Comparison of ENCODE assay signal across 16 cellular contexts in genomic region chr6:90231308-90231707, GRCh38.
DNase-seq lines count a peak whose midpoint lies in the region; ATAC-seq and TF ChIP-seq lines count a peak whose summit lies in the region.
"Had no signal": no experiment of that assay in that cellular context is flagged by ENCODE, and none has a peak within 500 bp of the region (broad histone marks: within the 10 kb centered on the region; RNA-seq: fewer than 3 reads in every experiment).

No MANE protein-coding gene starts in this region.

- 68 to 70% methylated on average over 2 of the region's 2 CpGs for WGBS in body of pancreas, 2 donors
- WGBS in tibial nerve, 2 donors = 55 to 60% methylated on average over 2 of the region's 2 CpGs

- POLR2A ChIA-PET in activated CD4-positive, alpha-beta T cell treated with anti-CD3 and anti-CD28 coated beads for 36 hours (lab: Charles Lee) = no interaction called here

- intact Hi-C loops in activated CD4-positive, alpha-beta T cell treated with anti-CD3 and anti-CD28 coated beads for 36 hours (cut with DNase I, micrococcal nuclease) = loop anchor here in 1 of 2 experiments (5.0 kb wide), 2 partner anchors 149 to 279 kb away; no protein-coding TSS in a partner anchor
- intact Hi-C loops in body of pancreas (cut with DNase I) = no loop called here

- H3K27ac ChIP-seq in body of pancreas (no peak overlapping the region), tibial nerve (peak overlapping the region in 3 of 4 donors; percentile 52 to 85 (median 84))

- no peaks in the 10 kb centered on the region for H3K36me3 ChIP-seq in body of pancreas (replicated peaks in 1 of 2; ENCODE audit: insufficient read depth in 1 of 2, low read depth in 2 of 2)
- H3K36me3 ChIP-seq in tibial nerve = no peaks in the 10 kb centered on the region

- H3K4me3 ChIP-seq in body of pancreas = no peak overlapping the region
- no peak overlapping the region for H3K4me3 ChIP-seq in tibial nerve
- H3K4me3 ChIP-seq: GM12878 had no signal

- H3K4me1 Mint-ChIP-seq in activated CD4-positive, alpha-beta T cell treated with anti-CD3 and anti-CD28 coated beads for 36 hours = peaks cover 94% of the 10 kb centered on the region
- peaks cover 98% of the 10 kb centered on the region for H3K4me1 Mint-ChIP-seq in stimulated activated naive CD8-positive, alpha-beta T cell treated with anti-CD3 and anti-CD28 coated beads, Interleukin-15, Interleukin-2, amounts not matched to agents 100 ng/mL and 50 ng/mL, for 24 hours (ENCODE audit: low read depth)

- H3K27me3 Mint-ChIP-seq in activated CD4-positive, alpha-beta T cell treated with anti-CD3 and anti-CD28 coated beads for 36 hours = no peaks in the 10 kb centered on the region
- no peaks in the 10 kb centered on the region for H3K27me3 Mint-ChIP-seq in stimulated activated naive CD8-positive, alpha-beta T cell treated with anti-CD3 and anti-CD28 coated beads, Interleukin-15, Interleukin-2, amounts not matched to agents 100 ng/mL and 50 ng/mL, for 24 hours

- H3K9me3 Mint-ChIP-seq in activated CD4-positive, alpha-beta T cell treated with anti-CD3 and anti-CD28 coated beads for 36 hours (ENCODE audit: low read depth) = no peaks in the 10 kb centered on the region
- peaks cover under 1% of the 10 kb centered on the region for H3K9me3 Mint-ChIP-seq in stimulated activated naive CD8-positive, alpha-beta T cell treated with anti-CD3 and anti-CD28 coated beads, Interleukin-15, Interleukin-2, amounts not matched to agents 100 ng/mL and 50 ng/mL, for 24 hours
- H3K9me3 Mint-ChIP-seq: H9 had no signal

- no peak for DNase-seq in activated CD4-positive, alpha-beta T cell treated with anti-CD3 and anti-CD28 coated beads for 36 hours
- no peak for DNase-seq in activated CD4-positive, alpha-beta T cell treated with anti-CD3 and anti-CD28 coated beads for 1 hour
- no peak for DNase-seq in stimulated activated naive CD8-positive, alpha-beta T cell treated with anti-CD3 and anti-CD28 coated beads, Interleukin-15, Interleukin-2, amounts not matched to agents 100 U/mL and 50 U/mL, for 24 hours
- no peak for DNase-seq in body of pancreas
- DNase-seq in tibial nerve (ENCODE audit: low spot score in 2 of 2) = no peak
- DNase-seq in NCI-H187 (lab: John Stamatoyannopoulos, UW) = no peak
- no peak for DNase-seq in stimulated activated CD4-positive, alpha-beta T cell treated with anti-CD3 and anti-CD28 coated beads, Interleukin-2, amount 100 ng/mL, for 48 hours
- DNase-seq: 8988T, C1 segment of cervical spinal cord, COR-L47, H9, NCI-H1417, NCI-H2029, NCI-H510A treated with DMSO at 0.1 percent for 48 hours had no signal

- TF ChIP-seq POLR2A in body of pancreas (IDR thresholded peaks at IDR 0.05) (no peak), tibial nerve (IDR thresholded peaks at IDR 0.05) (no peak)

- H3K27me3 ChIP-seq in body of pancreas = no peaks in the 10 kb centered on the region
- no peaks in the 10 kb centered on the region for H3K27me3 ChIP-seq in tibial nerve

- H3K4me3 Mint-ChIP-seq in activated CD4-positive, alpha-beta T cell treated with anti-CD3 and anti-CD28 coated beads for 36 hours = no peak overlapping the region
- peak overlapping the region; percentile 62 for H3K4me3 Mint-ChIP-seq in stimulated activated naive CD8-positive, alpha-beta T cell treated with anti-CD3 and anti-CD28 coated beads, Interleukin-15, Interleukin-2, amounts not matched to agents 100 ng/mL and 50 ng/mL, for 24 hours
- H3K4me3 Mint-ChIP-seq: H9 had no signal

- H3K4me1 ChIP-seq in body of pancreas (no peaks in the 10 kb centered on the region), tibial nerve (peaks cover 0 to 54% (median 30%) of the 10 kb centered on the region in 4 donors)

- CTCF ChIA-PET in activated CD4-positive, alpha-beta T cell treated with anti-CD3 and anti-CD28 coated beads for 36 hours (lab: Charles Lee) = interaction anchor here (1.6 kb wide), 1 partner anchor 21 kb away, joined by 3 read pairs; no protein-coding TSS in a partner anchor

- H3K27ac Mint-ChIP-seq in activated CD4-positive, alpha-beta T cell treated with anti-CD3 and anti-CD28 coated beads for 36 hours = peak overlapping the region; percentile 52
- peak overlapping the region; percentile 99 for H3K27ac Mint-ChIP-seq in stimulated activated naive CD8-positive, alpha-beta T cell treated with anti-CD3 and anti-CD28 coated beads, Interleukin-15, Interleukin-2, amounts not matched to agents 100 ng/mL and 50 ng/mL, for 24 hours
- H3K27ac Mint-ChIP-seq: H9 had no signal

- no peak for TF ChIP-seq EP300 in tibial nerve (IDR thresholded peaks at IDR 0.05)

- H3K36me3 Mint-ChIP-seq in activated CD4-positive, alpha-beta T cell treated with anti-CD3 and anti-CD28 coated beads for 36 hours (ENCODE audit: low read depth) = peaks cover 66% of the 10 kb centered on the region
- peaks cover 72% of the 10 kb centered on the region for H3K36me3 Mint-ChIP-seq in stimulated activated naive CD8-positive, alpha-beta T cell treated with anti-CD3 and anti-CD28 coated beads, Interleukin-15, Interleukin-2, amounts not matched to agents 100 ng/mL and 50 ng/mL, for 24 hours (ENCODE audit: low read depth)

- TF ChIP-seq CTCF in body of pancreas (IDR thresholded peaks at IDR 0.05) = no peak
- TF ChIP-seq CTCF in tibial nerve (IDR thresholded peaks at IDR 0.05) = no peak

- H3K9me3 ChIP-seq in body of pancreas (no peaks in the 10 kb centered on the region), tibial nerve (no peaks in the 10 kb centered on the region)

- ATAC-seq in activated CD4-positive, alpha-beta T cell treated with anti-CD3 and anti-CD28 coated beads for 36 hours = no peak
- no peak for ATAC-seq in stimulated activated naive CD8-positive, alpha-beta T cell treated with anti-CD3 and anti-CD28 coated beads, Interleukin-15, Interleukin-2, amounts not matched to agents 100 U/mL and 50 U/mL, for 24 hours
- peak; percentile 47 for ATAC-seq in body of pancreas
- ATAC-seq: GM12878 had no signal

Comparison
In these comparisons a context has a peak if more than half of its experiments do, and no peak if none do; other contexts are left out.
1. H3K27ac ChIP-seq: peak in tibial nerve (3 of 4); none in body of pancreas (0 of 4).